Comparison of ENCODE assay signal across 26 cellular contexts in the genomic region with DNA sequence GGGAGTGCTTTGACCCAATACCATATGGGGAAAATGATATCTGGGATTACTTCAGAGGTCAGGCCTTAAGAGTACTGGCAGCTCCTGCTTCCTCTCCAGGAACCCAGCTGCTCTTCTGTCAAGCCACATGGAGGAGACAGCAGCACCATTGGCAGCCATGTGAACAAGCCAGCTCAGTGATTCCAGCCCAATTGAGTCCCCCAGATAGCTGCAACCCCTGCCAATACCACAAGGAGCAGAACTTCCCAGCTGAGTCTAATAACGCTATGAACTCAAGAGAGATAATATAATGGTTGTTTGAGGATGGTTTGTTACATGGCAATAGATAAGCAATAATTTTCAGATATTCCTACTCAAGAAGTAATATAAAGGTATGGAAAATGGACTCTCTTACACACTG.
DNase-seq lines count a peak whose midpoint lies in the region; ATAC-seq and TF ChIP-seq lines count a peak whose summit lies in the region.
"Had no signal": no experiment of that assay in that cellular context is flagged by ENCODE, and none has a peak within 500 bp of the region (broad histone marks: within the 10 kb centered on the region; RNA-seq: fewer than 3 reads in every experiment).

No MANE protein-coding gene starts in this region.

- H3K4me3 Mint-ChIP-seq in endodermal cell (no peak overlapping the region), immature natural killer cell (no peak overlapping the region)
- H3K4me3 Mint-ChIP-seq: brain; effector memory CD8-positive, alpha-beta T cell had no signal

- DNase-seq in DMS53 (lab: John Stamatoyannopoulos, UW): peak; percentile 4
- DNase-seq in DMS53 treated with DMSO at 0.1 percent for 48 hours (lab: John Stamatoyannopoulos, UW; ENCODE audit: unreplicated experiment): no peak
- DNase-seq in NCI-H524 treated with DMSO at 0.1 percent for 48 hours (lab: John Stamatoyannopoulos, UW): peak; percentile 40
- peak; percentile 82 for DNase-seq in endodermal cell
- DNase-seq in pons (ENCODE audit: low spot score): peak; percentile 4
- no peak for DNase-seq in activated naive CD4-positive, alpha-beta T cell (lab: John Stamatoyannopoulos, UW)
- no peak for DNase-seq in immature natural killer cell
- DNase-seq: 8988T; activated CD4-positive, alpha-beta T cell treated with anti-CD3 and anti-CD28 coated beads, Interleukin-2, amount 50 U/mL, for 48 hours; activated CD4-positive, CD25-positive, alpha-beta regulatory T cell; activated gamma-delta T cell; effector memory CD8-positive, alpha-beta T cell; glutamatergic neuron; Kasumi-1; mucosa of descending colon; NCI-H1105 treated with DMSO at 0.1 percent for 48 hours; NCI-H2081 treated with DMSO at 0.1 percent for 48 hours; NCI-H446 treated with DMSO at 0.1 percent for 48 hours; NK-92 treated with Interleukin-12 subunit alpha and Interleukin-12 subunit beta, amount 100 ng/mL, for 24 hours; sigmoid colon; stimulated activated CD4-positive, alpha-beta T cell treated with anti-CD3 and anti-CD28 coated beads, Interleukin-15, amount 100 ng/mL, for 24 hours; stimulated activated CD8-positive, alpha-beta memory T cell treated with anti-CD3 and anti-CD28 coated beads, Interleukin-4, amount 100 ng/mL, for 48 hours; transverse colon had no signal

- no peak overlapping the region for H3K9ac ChIP-seq in endodermal cell (ENCODE audit: extremely low read depth, low read length, poor library complexity, severe bottlenecking)

- H3K9me3 Mint-ChIP-seq in endodermal cell (no peaks in the 10 kb centered on the region), immature natural killer cell (peaks cover 0 to 5% (median 3%) of the 10 kb centered on the region in 6 donors)
- H3K9me3 Mint-ChIP-seq: brain; effector memory CD8-positive, alpha-beta T cell had no signal

- H3K27me3 Mint-ChIP-seq in endodermal cell (ENCODE audit: insufficient read depth): no peaks in the 10 kb centered on the region
- H3K27me3 Mint-ChIP-seq in immature natural killer cell (ENCODE audit: low read depth in 3 of 3): peaks cover 0 to 1% (median 0%) of the 10 kb centered on the region in 3 donors

- peak; percentile 62 for TF ChIP-seq CTCF in endodermal cell (conservative IDR thresholded peaks at IDR 0.05)

- H3K36me3 ChIP-seq in endodermal cell (ENCODE audit: control insufficient read depth, insufficient read depth, low read length): no peaks in the 10 kb centered on the region
- H3K36me3 ChIP-seq: esophagus muscularis mucosa, sigmoid colon, transverse colon had no signal

- no peaks in the 10 kb centered on the region for H3K27me3 ChIP-seq in endodermal cell (ENCODE audit: control insufficient read depth, insufficient read depth, low read length, poor library complexity, severe bottlenecking)
- H3K27me3 ChIP-seq: esophagus muscularis mucosa, sigmoid colon, transverse colon had no signal

- H3K4me1 ChIP-seq in endodermal cell (ENCODE audit: control insufficient read depth, insufficient read depth, low read length): no peaks in the 10 kb centered on the region
- H3K4me1 ChIP-seq: esophagus muscularis mucosa, sigmoid colon, transverse colon had no signal

- H3K36me3 Mint-ChIP-seq in endodermal cell (ENCODE audit: low read depth): no peaks in the 10 kb centered on the region
- no peaks in the 10 kb centered on the region for H3K36me3 Mint-ChIP-seq in immature natural killer cell
- H3K36me3 Mint-ChIP-seq: brain had no signal

- no peak overlapping the region for H3K27ac ChIP-seq in endodermal cell (ENCODE audit: low read depth, low read length)
- H3K27ac ChIP-seq: esophagus muscularis mucosa, sigmoid colon, transverse colon had no signal

- no peaks in the 10 kb centered on the region for H3K4me1 Mint-ChIP-seq in endodermal cell
- no peaks in the 10 kb centered on the region for H3K4me1 Mint-ChIP-seq in immature natural killer cell
- H3K4me1 Mint-ChIP-seq: brain had no signal

- WGBS in endodermal cell (ENCODE audit: insufficient coverage in 1 of 2, insufficient read length in 1 of 2), 2 experiments: 86% methylated on average over 1 of the region's 1 CpG; no CpG with 5 or more reads in 1 of the 2 experiments

- no peak for ATAC-seq in GM21717 (IDR thresholded peaks at IDR 0.05; ENCODE audit: unreplicated experiment)
- ATAC-seq: effector memory CD8-positive, alpha-beta T cell; mucosa of descending colon had no signal

- H3K4me3 ChIP-seq in endodermal cell (ENCODE audit: low read length): no peak overlapping the region
- H3K4me3 ChIP-seq: esophagus muscularis mucosa, mucosa of descending colon, sigmoid colon, transverse colon had no signal

- H3K9me3 ChIP-seq in endodermal cell (ENCODE audit: control insufficient read depth, low read length): no peaks in the 10 kb centered on the region
- H3K9me3 ChIP-seq: esophagus muscularis mucosa, mucosa of descending colon, sigmoid colon, transverse colon had no signal

- H3K27ac Mint-ChIP-seq in endodermal cell (no peak overlapping the region), immature natural killer cell (no peak overlapping the region)
- H3K27ac Mint-ChIP-seq: brain; effector memory CD8-positive, alpha-beta T cell had no signal

Comparison
In these comparisons a context has a peak if more than half of its experiments do, and no peak if none do; other contexts are left out.
1. DNase-seq: peak in DMS53 (single experiment), NCI-H524 treated with DMSO at 0.1 percent for 48 hours (single experiment), endodermal cell (single experiment) and pons (single experiment); none in DMS53 treated with DMSO at 0.1 percent for 48 hours (single experiment), activated naive CD4-positive, alpha-beta T cell (0 of 4) and immature natural killer cell (0 of 3).